Comparison of ENCODE assay signal across 20 cellular contexts in genomic region chr1:18931731-18932130, GRCh38. TPM values are rescaled to one million over a fixed set of nuclear protein-coding genes. Genes with fewer than 3 reads are reported as not detected.
DNase-seq lines count a peak whose midpoint lies in the region; ATAC-seq, FAIRE-seq and TF ChIP-seq lines count a peak whose summit lies in the region.
"Had no signal": no experiment of that assay in that cellular context is flagged by ENCODE, and none has a peak within 500 bp of the region (broad histone marks: within the 10 kb centered on the region; RNA-seq: fewer than 3 reads in every experiment).

No MANE protein-coding gene starts in this region.

- WGBS in K562 (ENCODE audit: insufficient coverage, low coverage, missing lambda C conversion rate), result 1% methylated on average over 11 of the region's 11 CpGs
- WGBS in neuronal stem cell (ENCODE audit: extremely low coverage in 2 of 2, insufficient read length in 2 of 2, insufficient replicate concordance in 1 of 2), 2 donors, result no CpG with 5 or more reads among the region's 11 CpGs

- no peaks in the 10 kb centered on the region for H3K36me3 ChIP-seq in K562 (ENCODE audit: control insufficient read depth, insufficient read depth, low read length)
- no peaks in the 10 kb centered on the region for H3K36me3 ChIP-seq in neuronal stem cell (replicated peaks in 1 of 2; ENCODE audit: control insufficient read depth in 2 of 2, insufficient read depth in 2 of 2, low read length in 2 of 2)
- H3K36me3 ChIP-seq: BE2C had no signal

- H3K27ac Mint-ChIP-seq in CD4-positive, alpha-beta T cell, result peak overlapping the region; percentile 88

- FAIRE-seq in K562 (lab: Jason Lieb, UNC), result no peak
- FAIRE-seq: small intestine had no signal

- H3K9me1 ChIP-seq in K562 (ENCODE audit: control insufficient read depth, insufficient read depth, low read length), result no peaks in the 10 kb centered on the region

- H3K4me3 ChIP-seq in GM12865 (ENCODE audit: low read depth, low read length) (no peak overlapping the region), K562 (no peak overlapping the region), neuronal stem cell (ENCODE audit: low read length in 2 of 2) (no peak overlapping the region)
- H3K4me3 ChIP-seq: testis had no signal

- no peak overlapping the region for H2AK5ac ChIP-seq in neuronal stem cell (ENCODE audit: low read depth, low read length)

- H3K18ac ChIP-seq in neuronal stem cell (ENCODE audit: low read length), result peak overlapping the region; percentile 53

- H3K4ac ChIP-seq in neuronal stem cell (ENCODE audit: low read length), result peak overlapping the region; percentile 20

- no peak overlapping the region for H3K14ac ChIP-seq in neuronal stem cell (ENCODE audit: low read length)

- no peaks in the 10 kb centered on the region for H3K27me3 ChIP-seq in CD4-positive, alpha-beta T cell (ENCODE audit: control insufficient read depth, insufficient read depth, low read length)
- H3K27me3 ChIP-seq in K562 (ENCODE audit: control insufficient read depth in 2 of 2, insufficient read depth in 2 of 2, low read length in 2 of 2) (peaks cover 13 to 59% of the 10 kb centered on the region in 2 experiments), neuronal stem cell (ENCODE audit: control insufficient read depth in 3 of 3, insufficient read depth in 3 of 3, low read depth in 1 of 3, low read length in 3 of 3) (no peaks in the 10 kb centered on the region)
- H3K27me3 ChIP-seq: BE2C, testis had no signal

- no peak for TF ChIP-seq EP300 in K562 (IDR thresholded peaks at IDR 0.05; ENCODE audit: low read length)

- peaks cover 4% of the 10 kb centered on the region for H3K36me3 Mint-ChIP-seq in CD4-positive, alpha-beta T cell (ENCODE audit: low read depth)

- H3K4me3 Mint-ChIP-seq in CD4-positive, alpha-beta T cell, result peak overlapping the region; percentile 48

- no peak overlapping the region for H3K23ac ChIP-seq in neuronal stem cell (ENCODE audit: low read depth, low read length, poor library complexity)

- H4K20me1 ChIP-seq in K562 (replicated peaks; ENCODE audit: control insufficient read depth, insufficient read depth, low read length), result peaks cover 9% of the 10 kb centered on the region; the same call in 1 of the 2 replicates

- H4K91ac ChIP-seq in neuronal stem cell (ENCODE audit: low read depth, low read length, poor library complexity), result no peak overlapping the region

- H3K79me1 ChIP-seq in neuronal stem cell (ENCODE audit: low read depth, low read length), result no peaks in the 10 kb centered on the region

- no peak overlapping the region for H3K27ac ChIP-seq in CD4-positive, alpha-beta T cell (ENCODE audit: low read depth, low read length)
- H3K27ac ChIP-seq in K562 (ENCODE audit: extremely low read depth, low read depth, low read length) (no peak overlapping the region), neuronal stem cell (replicated peaks; ENCODE audit: low read length) (no peak overlapping the region)
- H3K27ac ChIP-seq: parathyroid adenoma, testis had no signal

- no peaks in the 10 kb centered on the region for H3K9me3 ChIP-seq in CD4-positive, alpha-beta T cell (ENCODE audit: control insufficient read depth, low read length)
- H3K9me3 ChIP-seq in K562 (replicated peaks; ENCODE audit: control insufficient read depth, insufficient read depth, low read depth, low read length), result no peaks in the 10 kb centered on the region
- H3K9me3 ChIP-seq in neuronal stem cell (replicated peaks in 1 of 2; ENCODE audit: control insufficient read depth in 2 of 2, insufficient read depth in 1 of 2, low read depth in 1 of 2, low read length in 2 of 2), result no peaks in the 10 kb centered on the region
- H3K9me3 ChIP-seq: BE2C, SK-N-SH, testis had no signal

- H3K4me1 ChIP-seq in K562 (replicated peaks in 1 of 2; ENCODE audit: control insufficient read depth in 2 of 2, insufficient read depth in 2 of 2, low read length in 2 of 2) (peaks cover 14% of the 10 kb centered on the region in 2 experiments; a peak in 4 of 5 replicates), neuronal stem cell (ENCODE audit: control insufficient read depth in 2 of 2, insufficient read depth in 1 of 2, low read depth in 1 of 2, low read length in 2 of 2) (peaks cover 4 to 16% of the 10 kb centered on the region in 2 donors)
- H3K4me1 ChIP-seq: BE2C, testis had no signal

- TF ChIP-seq POLR2A in K562 (conservative IDR thresholded peaks at IDR 0.05), result no peak

- no peak for TF ChIP-seq RAD21 in K562 (CRISPR knock-in tag; conservative IDR thresholded peaks at IDR 0.05 in 1 of 2, IDR thresholded peaks at IDR 0.05 in 1 of 2)

- H3K9ac ChIP-seq in K562 (ENCODE audit: insufficient read depth in 1 of 2, low read depth in 2 of 2, low read length in 2 of 2) (no peak overlapping the region), neuronal stem cell (ENCODE audit: low read depth, low read length, poor library complexity) (no peak overlapping the region)
- H3K9ac ChIP-seq: parathyroid adenoma, SK-N-SH had no signal

- CTCF ChIA-PET in CD4-positive, alpha-beta T cell (lab: Charles Lee), result no interaction called here
- CTCF ChIA-PET in K562 (lab: Yijun Ruan, JAX; ENCODE audit: low intra/inter-chr PET ratio), result no interaction called here

- no peak overlapping the region for H2BK12ac ChIP-seq in neuronal stem cell (ENCODE audit: low read length)

- H2BK120ac ChIP-seq in neuronal stem cell (ENCODE audit: low read depth, low read length), result no peak overlapping the region

- no peak overlapping the region for H2BK5ac ChIP-seq in neuronal stem cell (ENCODE audit: low read length)

- H3K4me1 Mint-ChIP-seq in CD4-positive, alpha-beta T cell (ENCODE audit: low read depth), result peaks cover 91% of the 10 kb centered on the region

- in situ Hi-C loops in K562 (cut with MboI), result no loop called here

- H2AFZ ChIP-seq in K562 (ENCODE audit: low read depth, low read length), result no peak overlapping the region
- H2AFZ ChIP-seq in neuronal stem cell (ENCODE audit: low read length), result no peak overlapping the region
- H2AFZ ChIP-seq: parathyroid adenoma had no signal

- no peak overlapping the region for H2BK15ac ChIP-seq in neuronal stem cell (ENCODE audit: low read length)

- H3K27me3 Mint-ChIP-seq in CD4-positive, alpha-beta T cell, result no peaks in the 10 kb centered on the region

- intact Hi-C loops in CD4-positive, alpha-beta T cell (cut with DNase I, micrococcal nuclease), result no loop called here
- intact Hi-C loops in K562 (cut with micrococcal nuclease), result no loop called here

- no peak overlapping the region for H3K4me2 ChIP-seq in K562 (ENCODE audit: insufficient read depth, low read length)
- H3K4me2 ChIP-seq in neuronal stem cell (ENCODE audit: insufficient read depth, low read length, poor library complexity, severe bottlenecking), result no peak overlapping the region
- H3K4me2 ChIP-seq: SK-N-SH had no signal

- no peak overlapping the region for H4K8ac ChIP-seq in neuronal stem cell (ENCODE audit: low read depth, low read length)

- H3K79me2 ChIP-seq in K562 (ENCODE audit: control insufficient read depth, insufficient read depth, low read length), result no peaks in the 10 kb centered on the region

- no TSS peak for BruUV-seq in K562 (replicated peaks; lab: Mats Ljungman, UMichigan)

- H3K9me3 Mint-ChIP-seq in CD4-positive, alpha-beta T cell, result no peaks in the 10 kb centered on the region

- POLR2A ChIA-PET in CD4-positive, alpha-beta T cell (lab: Charles Lee), result interaction anchor here (0.6 kb wide), 1 partner anchor 17 kb away, joined by 3 read pairs; no protein-coding TSS in a partner anchor
- POLR2A ChIA-PET in K562 (lab: Yijun Ruan, JAX), result interaction anchor here (0.6 kb wide), 1 partner anchor 14 kb away, joined by 3 read pairs; no protein-coding TSS in a partner anchor

- TF ChIP-seq CTCF in CD4-positive, alpha-beta T cell (IDR thresholded peaks at IDR 0.05), result no peak
- no peak for TF ChIP-seq CTCF in GM12865 (IDR thresholded peaks at IDR 0.05; ENCODE audit: insufficient read depth, low read depth, low read length, missing control alignments)
- no peak for TF ChIP-seq CTCF in K562 (IDR thresholded peaks at IDR 0.05 in 2 of 3, conservative IDR thresholded peaks at IDR 0.05 in 1 of 3; ENCODE audit: insufficient read depth in 2 of 3, low read depth in 1 of 3, low read length in 3 of 3)

- no peak for ATAC-seq in CD4-positive, alpha-beta T cell (ENCODE audit: poor library complexity)
- ATAC-seq in K562 (no peak), HG03439 (IDR thresholded peaks at IDR 0.05; ENCODE audit: unreplicated experiment) (no peak)
- no peak for ATAC-seq in stimulated activated naive CD8-positive, alpha-beta T cell treated with anti-CD3 and anti-CD28 coated beads, Interleukin-15, Interleukin-2, amounts not matched to agents 100 U/mL and 50 U/mL, for 24 hours
- ATAC-seq: left colon had no signal

- no peak for DNase-seq in CD4-positive, alpha-beta T cell
- peak; percentile 28 for DNase-seq in GM12865 (ENCODE audit: low read depth)
- no peak for DNase-seq in K562 (ENCODE audit: extremely low read depth in 1 of 4, low spot score in 3 of 4)
- no peak for DNase-seq in neuronal stem cell (ENCODE audit: low spot score)
- DNase-seq in stimulated activated naive CD8-positive, alpha-beta T cell treated with anti-CD3 and anti-CD28 coated beads, Interleukin-15, Interleukin-2, amounts not matched to agents 100 U/mL and 50 U/mL, for 24 hours, result no peak
- DNase-seq in UCSD-AML1 (lab: John Stamatoyannopoulos, UW; ENCODE audit: unreplicated experiment), result no peak
- DNase-seq: BE2C; foreskin fibroblast; H7; left colon; NCI-H1092; NCI-H748 treated with DMSO at 0.1 percent for 48 hours; OCI-M1; SK-N-SH; small intestine; stimulated activated CD4-positive, alpha-beta T cell treated with anti-CD3 and anti-CD28 coated beads, Interleukin-4, amount 100 ng/mL, for 4 hours; stimulated activated CD8-positive, alpha-beta memory T cell treated with anti-CD3 and anti-CD28 coated beads, Interleukin-4, amount 100 ng/mL, for 48 hours; testis had no signal

RNA-seq across cellular contexts. Expression of gene IFFO2, which starts 24.7 kb away (rescaled TPM):
- total RNA-seq in CD4-positive, alpha-beta T cell, result 100 to 1,000 TPM; 106 to 112 TPM
- 0.12 TPM in 2 replicates for total RNA-seq in K562 (2011; cell fraction: chromatin; rRNA removed; ENCODE audit: low replicate concordance)
- total RNA-seq in K562 (2011; cell fraction: nucleolus; rRNA removed), result 0.13 and 0.17 TPM in 2 replicates
- total RNA-seq in K562 (2011; cell fraction: nucleoplasm; rRNA removed), result 0.15 and 0.38 TPM in 2 replicates
- 0.32 and 0.37 TPM in 2 replicates for total RNA-seq in K562 (2014; rRNA removed)
- 0.15 and 0.26 TPM in 2 replicates for total RNA-seq in K562 (2014; rRNA removed; fragmentation: Illumina TruSeq; extraction: Trizol)
- total RNA-seq in K562 (2015; rRNA removed; fragmentation: Illumina TruSeq; extraction: Trizol), result 0.38 and 0.40 TPM in 2 replicates
- total RNA-seq in K562 (2021), result 0.67 and 1.0 TPM in 2 replicates
- polyA plus RNA-seq in K562 (2011; rRNA removed), result 0.20 and 0.49 TPM in 2 replicates
- polyA plus RNA-seq in K562 (2011; cell fraction: cytosol; rRNA removed), result 0.78 and 0.85 TPM in 2 replicates
- polyA plus RNA-seq in K562 (2011; cell fraction: nucleus; rRNA removed), result 0.15 and 0.47 TPM in 2 replicates
- polyA plus RNA-seq in K562 (2012), result 0.81 and 1.1 TPM in 2 replicates
- 0.49 and 0.51 TPM in 2 replicates for polyA plus RNA-seq in K562 (2014; fragmentation: Illumina TruSeq; extraction: Trizol)
- not detected for polyA plus RNA-seq in K562 (2014; fragmentation: Nextera tagmentation; extraction: Ambion mirVana)
- 0.44 and 0.50 TPM in 2 replicates for polyA plus RNA-seq in K562 (2014; rRNA removed)
- 0.75 and 0.88 TPM in 2 replicates for polyA minus RNA-seq in K562 (2011; rRNA and poly(A)+ RNA removed)
- 0.46 and 0.76 TPM in 2 replicates for polyA minus RNA-seq in K562 (2011; cell fraction: cytosol; rRNA and poly(A)+ RNA removed)
- 0.22 and 0.27 TPM in 2 replicates for polyA minus RNA-seq in K562 (2011; cell fraction: nucleus; rRNA and poly(A)+ RNA removed)
- 3.4 TPM for polyA plus RNA-seq in neuronal stem cell (2013, experiment 1 of 2)
- 3.3 TPM for polyA plus RNA-seq in neuronal stem cell (2013, experiment 2 of 2)

RNA-seq across cellular contexts. Expression of gene ALDH4A1, which starts 29.4 kb away (rescaled TPM):
- under 1 TPM; 0.61 to 0.71 TPM for total RNA-seq in CD4-positive, alpha-beta T cell
- total RNA-seq in K562 (2011; cell fraction: chromatin; rRNA removed; ENCODE audit: low replicate concordance), result 11.2 and 40.7 TPM in 2 replicates
- 26.5 and 44.0 TPM in 2 replicates for total RNA-seq in K562 (2011; cell fraction: nucleolus; rRNA removed)
- 15.6 and 16.3 TPM in 2 replicates for total RNA-seq in K562 (2011; cell fraction: nucleoplasm; rRNA removed)
- total RNA-seq in K562 (2014; rRNA removed) (27.2 and 28.7 TPM in 2 replicates), K562 (2014; rRNA removed; fragmentation: Illumina TruSeq; extraction: Trizol) (4.8 and 6.7 TPM in 2 replicates), K562 (2015; rRNA removed; fragmentation: Illumina TruSeq; extraction: Trizol) (16.6 and 17.0 TPM in 2 replicates), K562 (2021) (29.2 and 31.4 TPM in 2 replicates)
- polyA plus RNA-seq in K562 (2011; rRNA removed) (18.8 and 22.1 TPM in 2 replicates), K562 (2014; fragmentation: Illumina TruSeq; extraction: Trizol) (15.2 and 21.6 TPM in 2 replicates), K562 (2014; fragmentation: Nextera tagmentation; extraction: Ambion mirVana) (under 1 TPM; 0.27 to 0.73 TPM), K562 (2014; rRNA removed) (31.2 and 34.3 TPM in 2 replicates)
- 19.8 and 47.1 TPM in 2 replicates for polyA plus RNA-seq in K562 (2011; cell fraction: cytosol; rRNA removed)
- 30.2 and 60.5 TPM in 2 replicates for polyA plus RNA-seq in K562 (2011; cell fraction: nucleus; rRNA removed)
- 27.3 and 32.5 TPM in 2 replicates for polyA plus RNA-seq in K562 (2012)
- 4.7 and 11.0 TPM in 2 replicates for polyA minus RNA-seq in K562 (2011; rRNA and poly(A)+ RNA removed)
- polyA minus RNA-seq in K562 (2011; cell fraction: cytosol; rRNA and poly(A)+ RNA removed), result 15.9 and 21.1 TPM in 2 replicates
- 13.7 and 17.0 TPM in 2 replicates for polyA minus RNA-seq in K562 (2011; cell fraction: nucleus; rRNA and poly(A)+ RNA removed)
- polyA plus RNA-seq in neuronal stem cell (2013, experiment 1 of 2), result 11.9 TPM
- 11.5 TPM for polyA plus RNA-seq in neuronal stem cell (2013, experiment 2 of 2)

Comparison
In these comparisons a context has a peak if more than half of its experiments do, and no peak if none do; other contexts are left out.
1. RNA of gene IFFO2, which starts 24.7 kb away (total RNA-seq): 106 to 112 TPM in CD4-positive, alpha-beta T cell; 0.12 to 1.0 TPM in K562; every median in the first group is over 10 times any median in the second.